ENCODE assay signal across 16 cellular contexts in genomic region chr2:735670-736218, GRCh38. TPM values are rescaled to one million over a fixed set of nuclear protein-coding genes. Genes with fewer than 3 reads are reported as not detected.
DNase-seq lines count a peak whose midpoint lies in the region; ATAC-seq, FAIRE-seq and TF ChIP-seq lines count a peak whose summit lies in the region.
"Had no signal": no experiment of that assay in that cellular context is flagged by ENCODE, and none has a peak within 500 bp of the region (broad histone marks: within the 10 kb centered on the region; RNA-seq: fewer than 3 reads in every experiment).

No MANE protein-coding gene starts in this region.

- no peak for FAIRE-seq in HepG2 (lab: Jason Lieb, UNC)
- FAIRE-seq: A204.1 had no signal

- no peak overlapping the region for H3K9ac ChIP-seq in HepG2 (ENCODE audit: insufficient read depth, low read depth, low read length)
- H3K9ac ChIP-seq in Karpas-422 (ENCODE audit: low read length), result no peak overlapping the region

- POLR2A ChIA-PET in HepG2 (lab: Yijun Ruan, JAX) (no interaction called here), HEK293 (lab: Yijun Ruan, JAX) (no interaction called here)

- H2AFZ ChIP-seq in HepG2 (ENCODE audit: low read length), result no peak overlapping the region
- H2AFZ ChIP-seq in Karpas-422 (ENCODE audit: low read length), result peak overlapping the region; percentile 10; the same call in 1 of the 2 replicates

- CTCF ChIA-PET in HepG2 (lab: Yijun Ruan, JAX; ENCODE audit: low intra/inter-chr PET ratio, low total read pairs) (no interaction called here), HEK293 (lab: Yijun Ruan, JAX) (interaction anchor here (0.5 to 0.6 kb wide), 3 partner anchors 20 to 236 kb away, joined by 3 to 4 read pairs (median 3); no protein-coding TSS in a partner anchor)

- DNase-seq in HepG2 (ENCODE audit: low spot score) (no peak), right lobe of liver (no peak), Karpas-422 (no peak), KG1 (lab: John Stamatoyannopoulos, UW) (no peak), globus pallidus (ENCODE audit: low spot score) (no peak), NCI-H1694 treated with DMSO at 0.1 percent for 48 hours (lab: John Stamatoyannopoulos, UW) (no peak)
- DNase-seq in activated T-cell treated with anti-CD3 and anti-CD28 coated beads, Interleukin-2, amount 50 U/mL, for 48 hours, result no peak
- DNase-seq: gastrocnemius medialis; naive thymus-derived CD8-positive, alpha-beta T cell; NCI-H1417; NCI-H526 treated with DMSO at 0.1 percent for 48 hours; SHP77 treated with DMSO at 0.1 percent for 48 hours; transverse colon had no signal

- ATAC-seq in HepG2, result peak; percentile 35
- ATAC-seq in right lobe of liver, result no peak
- ATAC-seq: gastrocnemius medialis; naive thymus-derived CD8-positive, alpha-beta T cell had no signal

- TF ChIP-seq CTCF in HepG2 (CRISPR knock-in tag; IDR thresholded peaks at IDR 0.05) (no peak), right lobe of liver (IDR thresholded peaks at IDR 0.05) (no peak), HEK293 (tag by site-specific recombination; IDR thresholded peaks at IDR 0.05) (no peak)

- TF ChIP-seq EP300 in HepG2 (IDR thresholded peaks at IDR 0.05; ENCODE audit: low read depth in 2 of 2, low read length in 2 of 2) (no peak), HepG2 (CRISPR knock-in tag; IDR thresholded peaks at IDR 0.05; ENCODE audit: borderline replicate concordance) (no peak)

- no TSS peak for BruUV-seq in HepG2 (replicated peaks; lab: Mats Ljungman, UMichigan)

- WGBS in HepG2 (ENCODE audit: low lambda C conversion rate), result 5% methylated on average over 5 of the region's 5 CpGs
- WGBS in right lobe of liver (ENCODE audit: insufficient coverage, low coverage, low lambda C conversion rate, missing lambda C conversion rate), result 48% methylated on average over 2 of the region's 5 CpGs

- H4K20me1 ChIP-seq in HepG2 (ENCODE audit: insufficient read depth, low read length) (no peaks in the 10 kb centered on the region; the same call in 1 of the 2 replicates), Karpas-422 (ENCODE audit: insufficient read depth, low read depth, low read length) (no peaks in the 10 kb centered on the region)

- H3K4me2 ChIP-seq in HepG2 (ENCODE audit: low read depth, low read length) (no peak overlapping the region), Karpas-422 (ENCODE audit: low read depth, low read length, poor library complexity, severe bottlenecking) (no peak overlapping the region)

- H3K9me3 ChIP-seq in HepG2 (ENCODE audit: low read length) (no peaks in the 10 kb centered on the region), right lobe of liver (no peaks in the 10 kb centered on the region), HEK293 (ENCODE audit: control insufficient read depth, insufficient read depth, low read depth, low read length) (no peaks in the 10 kb centered on the region), Karpas-422 (ENCODE audit: low read length) (no peaks in the 10 kb centered on the region)
- H3K9me3 ChIP-seq: gastrocnemius medialis, right atrium auricular region, transverse colon had no signal

- H3K79me2 ChIP-seq in HepG2 (ENCODE audit: insufficient read depth, low read length) (no peaks in the 10 kb centered on the region), Karpas-422 (ENCODE audit: low read length) (no peaks in the 10 kb centered on the region)

- peaks cover 0 to 3% of the 10 kb centered on the region in 2 experiments; a peak in 1 of 5 replicates for H3K27me3 ChIP-seq in HepG2 (ENCODE audit: control insufficient read depth in 1 of 2, insufficient read depth in 2 of 2, low read length in 2 of 2)
- H3K27me3 ChIP-seq in right lobe of liver, result no peaks in the 10 kb centered on the region
- no peaks in the 10 kb centered on the region for H3K27me3 ChIP-seq in Karpas-422 (ENCODE audit: low read length)
- H3K27me3 ChIP-seq: right atrium auricular region, transverse colon had no signal

- H3K27ac ChIP-seq in HepG2 (ENCODE audit: extremely low read length, insufficient read depth, low read length) (no peak overlapping the region), right lobe of liver (no peak overlapping the region), HEK293 (ENCODE audit: extremely low read depth, low read depth, low read length) (no peak overlapping the region), Karpas-422 (ENCODE audit: low read length) (no peak overlapping the region)
- H3K27ac ChIP-seq: gastrocnemius medialis, right atrium auricular region, transverse colon had no signal

- H3K4me1 ChIP-seq in HepG2 (ENCODE audit: insufficient read depth, low read length), result peaks cover 2% of the 10 kb centered on the region; the same call in 1 of the 2 replicates
- no peaks in the 10 kb centered on the region for H3K4me1 ChIP-seq in right lobe of liver
- H3K4me1 ChIP-seq in HEK293 (ENCODE audit: control insufficient read depth, insufficient read depth, low read length), result no peaks in the 10 kb centered on the region
- peaks cover 39% of the 10 kb centered on the region for H3K4me1 ChIP-seq in Karpas-422 (ENCODE audit: low read length)

- intact Hi-C loops in HepG2 (cut with micrococcal nuclease; ENCODE audit: unreplicated experiment) (no loop called here), right lobe of liver (cut with DNase I) (no loop called here)

- H3K36me3 ChIP-seq in HepG2 (replicated peaks in 1 of 2; ENCODE audit: control insufficient read depth in 1 of 2, insufficient read depth in 2 of 2, low read length in 2 of 2) (no peaks in the 10 kb centered on the region), right lobe of liver (no peaks in the 10 kb centered on the region), HEK293 (ENCODE audit: control insufficient read depth in 2 of 2, insufficient read depth in 1 of 2, low read length in 2 of 2) (no peaks in the 10 kb centered on the region), Karpas-422 (ENCODE audit: insufficient read depth, low read length) (no peaks in the 10 kb centered on the region)
- H3K36me3 ChIP-seq: gastrocnemius medialis, right atrium auricular region, transverse colon had no signal

- TF ChIP-seq POLR2A in HepG2 (IDR thresholded peaks at IDR 0.05; ENCODE audit: insufficient read depth in 1 of 2, low read depth in 2 of 2, low read length in 2 of 2), result no peak
- TF ChIP-seq POLR2A in right lobe of liver (IDR thresholded peaks at IDR 0.05), result no peak

- TF ChIP-seq RAD21 in HepG2 (CRISPR knock-in tag; IDR thresholded peaks at IDR 0.05), result no peak

- no peaks in the 10 kb centered on the region for H3K9me2 ChIP-seq in Karpas-422 (replicated peaks; ENCODE audit: insufficient read depth, low read length)

- no peak overlapping the region for H3K4me3 ChIP-seq in HepG2 (replicated peaks in 1 of 3; ENCODE audit: insufficient read depth in 1 of 3, low read depth in 2 of 3, low read length in 3 of 3)
- H3K4me3 ChIP-seq in right lobe of liver, result no peak overlapping the region
- no peak overlapping the region for H3K4me3 ChIP-seq in HEK293 (ENCODE audit: low read depth, low read length)
- H3K4me3 ChIP-seq in Karpas-422 (ENCODE audit: low read length), result no peak overlapping the region
- H3K4me3 ChIP-seq: gastrocnemius medialis, right atrium auricular region, transverse colon had no signal

- in situ Hi-C loops in HepG2 (cut with HindIII; ENCODE audit: extremely low pct_ligation_motif_present, low pct_unique_long_range_greater_than_20kb), result no loop called here

TF ChIP-seq in HEK293, 187 proteins besides CTCF, POLR2A, EP300 and RAD21:
- TF ChIP-seq GLIS1 (tag by site-specific recombination; IDR thresholded peaks at IDR 0.05) (peak; percentile 70), ZNF514 (tag by site-specific recombination; IDR thresholded peaks at IDR 0.05) (no peak)

RNA-seq across cellular contexts. Expression of gene TMEM18, which starts 58.5 kb away (rescaled TPM):
- 39.7 and 45.9 TPM in 2 replicates for total RNA-seq in HepG2 (2016; rRNA removed; fragmentation: Illumina TruSeq; extraction: Trizol)
- 26.8 and 30.8 TPM in 2 replicates for total RNA-seq in HepG2 (2016; cell fraction: cytosol; rRNA removed; fragmentation: Illumina TruSeq; extraction: Trizol; ENCODE audit: low read depth)
- 36.9 and 47.1 TPM in 2 replicates for total RNA-seq in HepG2 (2016; cell fraction: insoluble cytoplasmic fraction; rRNA removed; fragmentation: Illumina TruSeq; extraction: Trizol)
- 43.7 and 45.0 TPM in 2 replicates for total RNA-seq in HepG2 (2016; cell fraction: membrane; rRNA removed; fragmentation: Illumina TruSeq; extraction: Trizol)
- total RNA-seq in HepG2 (2016; cell fraction: nucleus; rRNA removed; fragmentation: Illumina TruSeq; extraction: Trizol), result 27.3 and 30.5 TPM in 2 replicates
- polyA plus RNA-seq in HepG2 (2011; rRNA removed), result 32.1 and 49.4 TPM in 2 replicates
- polyA plus RNA-seq in HepG2 (2011; cell fraction: cytosol; rRNA removed), result 33.5 and 39.5 TPM in 2 replicates
- polyA plus RNA-seq in HepG2 (2011; cell fraction: nucleus; rRNA removed), result 29.6 and 38.2 TPM in 2 replicates
- 36.5 and 48.1 TPM in 2 replicates for polyA plus RNA-seq in HepG2 (2012)
- 37.2 and 42.5 TPM in 2 replicates for polyA plus RNA-seq in HepG2 (2016; cell fraction: cytosol; fragmentation: Illumina TruSeq; extraction: Trizol; ENCODE audit: low read depth)
- 36.2 and 38.9 TPM in 2 replicates for polyA plus RNA-seq in HepG2 (2016; cell fraction: insoluble cytoplasmic fraction; fragmentation: Illumina TruSeq; extraction: Trizol; ENCODE audit: low read depth)
- polyA plus RNA-seq in HepG2 (2016; cell fraction: membrane; fragmentation: Illumina TruSeq; extraction: Trizol; ENCODE audit: low read depth), result 38.3 and 46.2 TPM in 2 replicates
- 49.7 and 63.7 TPM in 2 replicates for polyA plus RNA-seq in HepG2 (2016; cell fraction: nucleus; fragmentation: Illumina TruSeq; extraction: Trizol; ENCODE audit: insufficient read depth, low read depth)
- 19.9 and 51.6 TPM in 2 replicates for polyA minus RNA-seq in HepG2 (2011; rRNA and poly(A)+ RNA removed; ENCODE audit: low replicate concordance)
- polyA minus RNA-seq in HepG2 (2011; cell fraction: cytosol; rRNA and poly(A)+ RNA removed), result 14.5 and 14.9 TPM in 2 replicates
- polyA minus RNA-seq in HepG2 (2011; cell fraction: nucleus; rRNA and poly(A)+ RNA removed), result 39.4 and 50.0 TPM in 2 replicates
- 10 to 100 TPM in 2 of 6 experiments, 1 to 10 TPM in 4; 4.2 to 11.4 (median 7.0) TPM for total RNA-seq in right lobe of liver
- 46.1 and 48.6 TPM in 2 replicates for total RNA-seq in Karpas-422 (2014; rRNA removed; shearing (Covaris generic); ENCODE audit: low replicate concordance)
